Comparison of ENCODE assay signal across 20 cellular contexts in genomic region chr4:38317238-38317637, GRCh38.
"Had no signal": no experiment of that assay in that cellular context is flagged by ENCODE, and none has a peak within 500 bp of the region (broad histone marks: within the 10 kb centered on the region; RNA-seq: fewer than 3 reads in every experiment).

No MANE protein-coding gene starts in this region.

- H3K4me3 ChIP-seq: hepatocyte, lung, spleen, testis, tibial nerve had no signal

- H3K4me2 ChIP-seq: hepatocyte had no signal

- H3K4me3 Mint-ChIP-seq: effector memory CD8-positive, alpha-beta T cell; stimulated activated memory B cell treated with anti-CD40 and anti-IgM and Interleukin-4, amounts not matched to agents 10 μg/mL and 1 μg/mL and 100 μg/mL, for 72 hours; stimulated activated naive CD8-positive, alpha-beta T cell treated with anti-CD3 and anti-CD28 coated beads, Interleukin-15, Interleukin-2, amounts not matched to agents 100 ng/mL and 50 ng/mL, for 24 hours had no signal

- H3K9me3 Mint-ChIP-seq: effector memory CD8-positive, alpha-beta T cell; stimulated activated memory B cell treated with anti-CD40 and anti-IgM and Interleukin-4, amounts not matched to agents 10 μg/mL and 1 μg/mL and 100 μg/mL, for 72 hours had no signal

- H3K27ac Mint-ChIP-seq: stimulated activated naive CD8-positive, alpha-beta T cell treated with anti-CD3 and anti-CD28 coated beads, Interleukin-15, Interleukin-2, amounts not matched to agents 100 ng/mL and 50 ng/mL, for 24 hours had no signal

- H3K79me2 ChIP-seq: hepatocyte had no signal

- H3K36me3 Mint-ChIP-seq: stimulated activated memory B cell treated with anti-CD40 and anti-IgM and Interleukin-4, amounts not matched to agents 10 μg/mL and 1 μg/mL and 100 μg/mL, for 72 hours had no signal

- H2AFZ ChIP-seq: hepatocyte had no signal

- H3K9me3 ChIP-seq: spleen, testis had no signal

- ATAC-seq: effector memory CD8-positive, alpha-beta T cell; left colon; left ventricle myocardium superior; sciatic nerve; stimulated activated memory B cell treated with anti-CD40 and anti-IgM and Interleukin-4, amounts not matched to agents 10 μg/mL and 1 μg/mL and 100 μg/mL, for 72 hours had no signal

- DNase-seq: effector memory CD8-positive, alpha-beta T cell; foreskin melanocyte; head of caudate nucleus; left colon; left ventricle myocardium superior; mesenchymal stem cell; naive B cell; posterior cingulate gyrus; spleen; stimulated activated CD4-positive, alpha-beta T cell treated with anti-CD3 and anti-CD28 coated beads, Interleukin-15, amount 100 ng/mL, for 24 hours; stimulated activated CD4-positive, alpha-beta T cell treated with anti-CD3 and anti-CD28 coated beads, Interleukin-1b, Interleukin-23, amount 100 ng/mL, for 48 hours; stimulated activated CD4-positive, alpha-beta T cell treated with anti-CD3 and anti-CD28 coated beads, Interleukin-4, amount 100 ng/mL, for 24 hours; testis had no signal

- H3K27me3 ChIP-seq: hepatocyte, spleen, testis, tibial nerve had no signal

- H3K27ac ChIP-seq: epithelial cell of prostate, hepatocyte, testis had no signal

- H3K36me3 ChIP-seq: spleen, tibial nerve had no signal

- H3K27me3 Mint-ChIP-seq: effector memory CD8-positive, alpha-beta T cell; naive B cell; stimulated activated memory B cell treated with anti-CD40 and anti-IgM and Interleukin-4, amounts not matched to agents 10 μg/mL and 1 μg/mL and 100 μg/mL, for 72 hours had no signal
